Comparison of ENCODE assay signal across 8 cellular contexts in the genomic region with DNA sequence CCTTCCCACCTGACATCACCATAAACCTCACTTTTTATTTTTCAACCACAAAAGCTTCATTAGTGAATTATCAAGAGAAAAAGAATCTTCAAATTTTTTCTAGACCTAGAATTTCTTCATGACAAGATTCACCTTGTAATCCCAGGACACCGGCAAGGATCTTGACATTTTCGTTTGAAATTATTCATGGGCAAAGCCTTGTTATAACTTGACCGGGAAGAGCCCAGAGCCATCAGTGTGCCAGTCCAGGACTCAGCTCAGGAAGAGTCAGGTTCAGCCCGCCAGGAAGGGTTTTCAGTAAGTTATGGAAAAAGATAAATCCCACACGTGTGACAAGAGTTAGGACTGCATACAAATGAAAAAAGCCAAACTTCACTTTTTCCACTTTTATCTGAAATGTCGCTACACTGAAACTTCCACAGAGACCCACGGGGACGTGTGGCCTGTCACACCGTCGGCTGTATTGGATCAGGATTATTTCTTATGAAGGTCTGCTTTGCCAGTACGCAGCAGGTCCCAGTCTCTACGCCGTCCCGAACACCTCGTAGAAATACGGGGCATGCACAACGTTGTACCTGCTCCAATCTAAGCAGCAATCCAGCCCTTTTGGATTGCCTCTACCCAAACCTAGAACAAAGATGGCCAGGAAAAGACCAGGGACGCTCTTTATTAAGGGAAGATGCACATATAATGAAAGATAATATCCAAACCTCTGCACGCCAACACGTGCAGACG. TPM values are rescaled to one million over a fixed set of nuclear protein-coding genes. Genes with fewer than 3 reads are reported as not detected.
DNase-seq lines count a peak whose midpoint lies in the region; ATAC-seq and TF ChIP-seq lines count a peak whose summit lies in the region.

No MANE protein-coding gene starts in this region.

- POLR2A ChIA-PET in HEK293 (lab: Yijun Ruan, JAX), result interaction anchor here (2.0 kb wide), 1 partner anchor 20 kb away, joined by 9 read pairs; no protein-coding TSS in a partner anchor
- POLR2A ChIA-PET in activated B cell treated with CpG ODN at 0.5 μM for 24 hours (lab: Charles Lee), result no interaction called here

- TF ChIP-seq CTCF in HEK293 (tag by site-specific recombination; IDR thresholded peaks at IDR 0.05) (no peak), activated B cell treated with CpG ODN at 0.5 μM for 24 hours (IDR thresholded peaks at IDR 0.05) (no peak)

- no peaks in the 10 kb centered on the region for H3K9me3 ChIP-seq in HEK293 (ENCODE audit: control insufficient read depth, insufficient read depth, low read depth, low read length)

- CTCF ChIA-PET in HEK293 (lab: Yijun Ruan, JAX) (interaction anchor here (0.6 to 2.8 kb wide), 6 partner anchors 9 to 501 kb away, joined by 3 to 7 read pairs (median 4); no protein-coding TSS in a partner anchor), activated B cell treated with CpG ODN at 0.5 μM for 24 hours (lab: Charles Lee) (no interaction called here)

- peaks cover 4% of the 10 kb centered on the region; the same call in 1 of the 2 replicates for H3K4me1 ChIP-seq in HEK293 (ENCODE audit: control insufficient read depth, insufficient read depth, low read length)

- intact Hi-C loops in activated B cell treated with CpG ODN at 0.5 μM for 24 hours (cut with micrococcal nuclease), result no loop called here
- intact Hi-C loops in left ventricle myocardium superior (cut with micrococcal nuclease), result no loop called here

- no peaks in the 10 kb centered on the region for H3K9me3 Mint-ChIP-seq in activated B cell treated with CpG ODN at 0.5 μM for 24 hours

- peak overlapping the region; percentile 67 for H3K4me3 Mint-ChIP-seq in activated B cell treated with CpG ODN at 0.5 μM for 24 hours

- H3K4me1 Mint-ChIP-seq in activated B cell treated with CpG ODN at 0.5 μM for 24 hours, result peaks cover 22% of the 10 kb centered on the region

- H3K27ac ChIP-seq in HEK293 (ENCODE audit: extremely low read depth, low read depth, low read length), result no peak overlapping the region; the same call in 1 of the 2 replicates

- H3K36me3 ChIP-seq in HEK293 (ENCODE audit: control insufficient read depth in 2 of 2, insufficient read depth in 1 of 2, low read length in 2 of 2), result peaks cover 0 to 23% of the 10 kb centered on the region in 2 experiments; a peak in 2 of 3 replicates

- ATAC-seq in activated B cell treated with CpG ODN at 0.5 μM for 24 hours (ENCODE audit: low read depth) (no peak), left ventricle myocardium superior (peak; percentile 11)

- DNase-seq in activated B cell treated with CpG ODN at 0.5 μM for 24 hours (no peak), left ventricle myocardium superior (no peak), skeletal muscle cell (ENCODE audit: low read depth) (no peak), medulla oblongata (ENCODE audit: extremely low spot score) (no peak), NCI-H524 treated with DMSO at 0.1 percent for 48 hours (lab: John Stamatoyannopoulos, UW) (no peak), SHP77 treated with DMSO at 0.1 percent for 48 hours (lab: John Stamatoyannopoulos, UW) (no peak), NAMALWA (ENCODE audit: low spot score) (no peak)

- H3K27me3 Mint-ChIP-seq in activated B cell treated with CpG ODN at 0.5 μM for 24 hours, result peaks cover 53% of the 10 kb centered on the region

- H3K4me3 ChIP-seq in HEK293 (ENCODE audit: low read depth, low read length) (peak overlapping the region; percentile 78), skeletal muscle cell (ENCODE audit: low read depth, low read length) (peak overlapping the region; percentile 73)

- H3K27ac Mint-ChIP-seq in activated B cell treated with CpG ODN at 0.5 μM for 24 hours, result no peak overlapping the region

- H3K36me3 Mint-ChIP-seq in activated B cell treated with CpG ODN at 0.5 μM for 24 hours (ENCODE audit: low read depth), result no peaks in the 10 kb centered on the region

TF ChIP-seq in HEK293, 187 proteins besides CTCF, POLR2A, EP300 and RAD21:
- TF ChIP-seq ZNF600 (tag by site-specific recombination; IDR thresholded peaks at IDR 0.05), result peak; percentile 58; the same call in 1 of the 2 replicates
- peak; percentile 87 for TF ChIP-seq ZNF26 (tag by site-specific recombination; IDR thresholded peaks at IDR 0.05)
- no peak for TF ChIP-seq ZNF184 (tag by site-specific recombination; IDR thresholded peaks at IDR 0.05)
- 0 out of 2 replicates have a peak, but pooled peaks have one; percentile 35 for TF ChIP-seq ZNF335 (tag by site-specific recombination; conservative IDR thresholded peaks at IDR 0.05)
TF ChIP-seq in HEK293: peak in this region for 3.

RNA-seq across cellular contexts. Expression of gene F3, which starts 1.0 kb away (rescaled TPM):
- total RNA-seq in activated B cell treated with CpG ODN at 0.5 μM for 24 hours (0.40 and 0.76 TPM in 2 replicates), left ventricle myocardium superior (50.2 TPM)

Comparison
In these comparisons a context has a peak if more than half of its experiments do, and no peak if none do; other contexts are left out.
1. RNA of gene F3, which starts 1.0 kb away (total RNA-seq): 50.2 TPM in left ventricle myocardium superior (single experiment); 0.40 to 0.76 TPM in activated B cell treated with CpG ODN at 0.5 μM for 24 hours; every median in the first group is over 10 times any median in the second.